8 cellular contexts compared by ENCODE assay signal in genomic region chr5:251538-251937, GRCh38. TPM values are rescaled to one million over a fixed set of nuclear protein-coding genes. Genes with fewer than 3 reads are reported as not detected.
DNase-seq lines count a peak whose midpoint lies in the region; ATAC-seq, FAIRE-seq and TF ChIP-seq lines count a peak whose summit lies in the region.
"Not testable (repeated sequence)": the region's sequence is repeated elsewhere in the genome, so short reads cannot be mapped to it uniquely, and the experiment has no call there.

No MANE protein-coding gene starts in this region.

- H3K9me3 ChIP-seq in BLaER1, result peaks cover 61% of the 10 kb centered on the region
- H3K9me3 ChIP-seq in OCI-LY1 (ENCODE audit: low read length); T-helper 17 cell (ENCODE audit: control insufficient read depth, low read length, poor library complexity, severe bottlenecking); breast epithelium; esophagus squamous epithelium; small intestine (ENCODE audit: control insufficient read depth, low read depth): not testable (repeated sequence)

- not testable (repeated sequence) for H3K4me3 Mint-ChIP-seq in Calu3 (ENCODE audit: low read depth, unreplicated experiment); T-helper 17 cell

- TF ChIP-seq POLR2A in breast epithelium (IDR thresholded peaks at IDR 0.05); esophagus squamous epithelium (IDR thresholded peaks at IDR 0.05): not testable (repeated sequence)

- H3K4me3 ChIP-seq in BLaER1; OCI-LY1 (ENCODE audit: low read depth, low read length, poor library complexity, severe bottlenecking); breast epithelium; esophagus squamous epithelium; small intestine (ENCODE audit: low read depth in 1 of 2, low read length in 2 of 2): not testable (repeated sequence)

- H3K27me3 Mint-ChIP-seq in Calu3 (ENCODE audit: unreplicated experiment); T-helper 17 cell: not testable (repeated sequence)

- H3K4me1 ChIP-seq in BLaER1 (peaks cover 36% of the 10 kb centered on the region), esophagus squamous epithelium (peaks cover 0 to 24% (median 3%) of the 10 kb centered on the region in 3 donors)
- not testable (repeated sequence) for H3K4me1 ChIP-seq in OCI-LY1 (ENCODE audit: insufficient read depth, low read length, severe bottlenecking); breast epithelium; small intestine (ENCODE audit: control insufficient read depth in 2 of 2, insufficient read depth in 1 of 2, low read depth in 1 of 2, low read length in 1 of 2)

- CTCF ChIA-PET in Calu3 (lab: Charles Lee), result interaction anchor here (0.7 kb wide), 1 partner anchor 678 kb away, joined by 3 read pairs; no protein-coding TSS in a partner anchor
- CTCF ChIA-PET in RWPE1 (lab: Yijun Ruan, JAX), result not testable (repeated sequence)

- not testable (repeated sequence) for DNase-seq in Calu3; RWPE1 (ENCODE audit: low spot score); T-helper 17 cell; breast epithelium (ENCODE audit: low spot score in 2 of 2); esophagus squamous epithelium (lab: John Stamatoyannopoulos, UW); small intestine

- intact Hi-C loops in Calu3 (cut with micrococcal nuclease; ENCODE audit: unreplicated experiment); breast epithelium (cut with DNase I; ENCODE audit: low total_unique reads); esophagus squamous epithelium (cut with DNase I): not testable (repeated sequence)

- not testable (repeated sequence) for H4K20me1 ChIP-seq in BLaER1; OCI-LY1 (ENCODE audit: insufficient read depth, low read length)

- not testable (repeated sequence) for H2AFZ ChIP-seq in OCI-LY1 (ENCODE audit: low read length)

- not testable (repeated sequence) for ATAC-seq in T-helper 17 cell

- WGBS in esophagus squamous epithelium, 2 donors, result 38 to 41% methylated on average over 8 of the region's 8 CpGs
- 29 to 59% (median 38%) methylated on average over 6 to 8 of the region's 8 CpGs for WGBS in small intestine, 3 donors

- not testable (repeated sequence) for H3K27me3 ChIP-seq in BLaER1; OCI-LY1 (ENCODE audit: insufficient read depth, low read length); breast epithelium; esophagus squamous epithelium; small intestine (ENCODE audit: control insufficient read depth in 2 of 2, insufficient read depth in 2 of 2, low read length in 2 of 2)

- not testable (repeated sequence) for H3F3A ChIP-seq in OCI-LY1 (ENCODE audit: insufficient read depth, low read length)

- H3K27ac Mint-ChIP-seq in Calu3 (ENCODE audit: unreplicated experiment) (peak overlapping the region; percentile 96), T-helper 17 cell (peak overlapping the region; percentile 91)

- H3K9me3 Mint-ChIP-seq in Calu3 (ENCODE audit: low read depth, unreplicated experiment), result not testable (repeated sequence)

- not testable (repeated sequence) for H3K9ac ChIP-seq in BLaER1; OCI-LY1 (ENCODE audit: low read length)

- not testable (repeated sequence) for TF ChIP-seq CTCF in Calu3 (IDR thresholded peaks at IDR 0.05; ENCODE audit: unreplicated experiment); OCI-LY1 (IDR thresholded peaks at IDR 0.05; ENCODE audit: low read length); RWPE1 (conservative IDR thresholded peaks at IDR 0.05; ENCODE audit: low read depth); breast epithelium (IDR thresholded peaks at IDR 0.05); esophagus squamous epithelium (IDR thresholded peaks at IDR 0.05)

- H3K79me2 ChIP-seq in OCI-LY1 (ENCODE audit: insufficient read depth, low read length), result not testable (repeated sequence)

- TSS peak; percentile 73 for BruUV-seq in Calu3 (replicated peaks; lab: Mats Ljungman, UMichigan)

- H3K36me3 ChIP-seq in BLaER1 (peaks cover 89% of the 10 kb centered on the region), OCI-LY1 (ENCODE audit: insufficient read depth, low read length) (peaks cover 69% of the 10 kb centered on the region), esophagus squamous epithelium (peaks cover 7 to 94% (median 16%) of the 10 kb centered on the region in 3 donors)
- not testable (repeated sequence) for H3K36me3 ChIP-seq in breast epithelium; small intestine (ENCODE audit: control insufficient read depth in 2 of 2, insufficient read depth in 2 of 2, low read length in 2 of 2)

- H3K4me2 ChIP-seq in BLaER1, result peak overlapping the region; percentile 67
- H3K4me2 ChIP-seq in OCI-LY1 (ENCODE audit: low read length), result not testable (repeated sequence)

- not testable (repeated sequence) for FAIRE-seq in small intestine (lab: Jason Lieb, UNC)

- peaks cover 17% of the 10 kb centered on the region for H3K36me3 Mint-ChIP-seq in Calu3 (ENCODE audit: insufficient read depth, unreplicated experiment)
- H3K36me3 Mint-ChIP-seq in T-helper 17 cell (ENCODE audit: low read depth), result not testable (repeated sequence)

- H3K9me2 ChIP-seq in OCI-LY1 (ENCODE audit: low read depth, low read length), result not testable (repeated sequence)

- H3K4me1 Mint-ChIP-seq in Calu3 (ENCODE audit: low read depth, unreplicated experiment), result peaks cover 13% of the 10 kb centered on the region
- not testable (repeated sequence) for H3K4me1 Mint-ChIP-seq in T-helper 17 cell

- POLR2A ChIA-PET in RWPE1 (lab: Yijun Ruan, JAX; ENCODE audit: low non-redundant PET), result not testable (repeated sequence)

- H3K27ac ChIP-seq in BLaER1 (peak overlapping the region; percentile 86), OCI-LY1 (ENCODE audit: low read depth, low read length, poor library complexity, severe bottlenecking) (peak overlapping the region; percentile 10), RWPE1 (peak overlapping the region; percentile 65), breast epithelium (peak overlapping the region; percentile 68 to 74), esophagus squamous epithelium (peak overlapping the region; percentile 57 to 85 (median 79)), small intestine (ENCODE audit: low read depth in 1 of 2, low read length in 1 of 2) (peak overlapping the region; percentile 20 to 93)

RNA-seq across cellular contexts. Expression of gene PDCD6, which starts 19.9 kb away (rescaled TPM):
- total RNA-seq in Calu3 (2022), result 109 and 127 TPM in 2 replicates
- total RNA-seq in T-helper 17 cell, result 10 to 100 TPM; 50.3 to 52.2 TPM
- total RNA-seq in breast epithelium, result 100 to 1,000 TPM in 1 of 3 donors, 10 to 100 TPM in 2; 77.0 to 102 (median 80.3) TPM
- total RNA-seq in esophagus squamous epithelium, result 100 to 1,000 TPM in 3 of 4 donors, 10 to 100 TPM in 1; 97.8 to 129 (median 114) TPM
- polyA plus RNA-seq in small intestine, result 100 to 1,000 TPM; 147 to 204 (median 202) TPM

RNA-seq across cellular contexts. Expression of gene SDHA, which starts 33.4 kb away (rescaled TPM):
- total RNA-seq in Calu3 (2022), result 96.9 and 107 TPM in 2 replicates
- total RNA-seq in T-helper 17 cell, result 100 to 1,000 TPM; 170 to 171 TPM
- total RNA-seq in breast epithelium, result 10 to 100 TPM; 71.1 to 80.6 (median 79.5) TPM
- total RNA-seq in esophagus squamous epithelium, result 10 to 100 TPM; 45.7 to 71.5 (median 54.9) TPM
- 100 to 1,000 TPM; 208 to 377 (median 327) TPM for polyA plus RNA-seq in small intestine

RNA-seq across cellular contexts. Expression of gene CCDC127, which starts 33.6 kb away (rescaled TPM):
- 7.3 and 7.8 TPM in 2 replicates for total RNA-seq in Calu3 (2022)
- 1 to 10 TPM; 1.9 to 2.4 TPM for total RNA-seq in T-helper 17 cell
- total RNA-seq in breast epithelium, result 1 to 10 TPM; 5.0 to 5.6 (median 5.3) TPM
- total RNA-seq in esophagus squamous epithelium, result 1 to 10 TPM in 3 of 4 donors, under 1 TPM in 1; 0.97 to 4.2 (median 1.9) TPM
- 1 to 10 TPM; 1.3 to 3.1 (median 1.4) TPM for polyA plus RNA-seq in small intestine

Comparison
In these comparisons a context has a peak if more than half of its experiments do, and no peak if none do; other contexts are left out.
1. H3K27ac ChIP-seq: peak in every context shown above with its lines; median percentile 86 in BLaER1; 79 in esophagus squamous epithelium; 71 in breast epithelium; 65 in RWPE1; 56 in small intestine; 10 in OCI-LY1.